Comparison of ENCODE assay signal across 17 cellular contexts in the genomic region with DNA sequence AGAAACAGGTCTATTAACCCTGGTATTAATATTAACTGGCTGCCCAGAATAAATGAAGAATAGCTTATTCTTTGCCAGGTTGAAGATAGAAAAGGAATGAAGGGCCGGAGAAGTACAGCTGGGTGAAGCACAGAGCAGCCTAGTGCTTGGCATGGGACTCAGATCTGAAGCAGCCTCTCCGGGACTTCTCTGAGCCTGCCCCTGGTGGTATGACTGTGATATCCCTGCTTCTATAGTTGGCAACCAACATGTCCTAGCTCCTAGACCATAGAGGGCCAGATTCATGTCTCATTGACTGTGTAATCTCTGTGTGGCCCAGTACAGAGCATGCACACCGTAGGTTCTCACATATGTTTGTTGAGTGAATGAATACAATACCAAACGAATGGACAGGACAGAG.
A peak's percentile ranks its signal among the peaks of the same experiment; 100 is the strongest.
DNase-seq lines count a peak whose midpoint lies in the region; ATAC-seq, FAIRE-seq and TF ChIP-seq lines count a peak whose summit lies in the region.
"Had no signal": no experiment of that assay in that cellular context is flagged by ENCODE, and none has a peak within 500 bp of the region (broad histone marks: within the 10 kb centered on the region; RNA-seq: fewer than 3 reads in every experiment).

No MANE protein-coding gene starts in this region.

- intact Hi-C loops in HepG2 (cut with micrococcal nuclease; ENCODE audit: unreplicated experiment) = no loop called here
- intact Hi-C loops in right lobe of liver (cut with DNase I) = no loop called here

- H3K4me2 ChIP-seq in HepG2 (ENCODE audit: low read depth, low read length) (no peak overlapping the region), Karpas-422 (ENCODE audit: low read depth, low read length, poor library complexity, severe bottlenecking) (no peak overlapping the region)

- CTCF ChIA-PET in HepG2 (lab: Yijun Ruan, JAX; ENCODE audit: low intra/inter-chr PET ratio, low total read pairs) = no interaction called here

- H3K27ac ChIP-seq in HepG2 (ENCODE audit: extremely low read length, insufficient read depth, low read length) = no peak overlapping the region
- H3K27ac ChIP-seq in right lobe of liver = no peak overlapping the region
- H3K27ac ChIP-seq in Karpas-422 (ENCODE audit: low read length) = peak overlapping the region; percentile 50
- H3K27ac ChIP-seq in brain microvascular endothelial cell = no peak overlapping the region
- H3K27ac ChIP-seq: cardiac muscle cell, RWPE1, upper lobe of left lung had no signal

- TF ChIP-seq EP300 in HepG2 (IDR thresholded peaks at IDR 0.05; ENCODE audit: low read depth in 2 of 2, low read length in 2 of 2) (no peak), HepG2 (CRISPR knock-in tag; IDR thresholded peaks at IDR 0.05; ENCODE audit: borderline replicate concordance) (no peak)

- H3K9me3 ChIP-seq in HepG2 (ENCODE audit: low read length) = no peaks in the 10 kb centered on the region
- H3K9me3 ChIP-seq in right lobe of liver = no peaks in the 10 kb centered on the region
- no peaks in the 10 kb centered on the region for H3K9me3 ChIP-seq in Karpas-422 (ENCODE audit: low read length)

- no peak overlapping the region for H3K4me3 ChIP-seq in HepG2 (replicated peaks in 1 of 3; ENCODE audit: insufficient read depth in 1 of 3, low read depth in 2 of 3, low read length in 3 of 3)
- no peak overlapping the region for H3K4me3 ChIP-seq in right lobe of liver
- no peak overlapping the region for H3K4me3 ChIP-seq in Karpas-422 (ENCODE audit: low read length)
- no peak overlapping the region for H3K4me3 ChIP-seq in brain microvascular endothelial cell (ENCODE audit: low read depth, low read length)
- H3K4me3 ChIP-seq: cardiac muscle cell, upper lobe of left lung had no signal

- no peaks in the 10 kb centered on the region for H4K20me1 ChIP-seq in HepG2 (ENCODE audit: insufficient read depth, low read length)
- no peaks in the 10 kb centered on the region for H4K20me1 ChIP-seq in Karpas-422 (ENCODE audit: insufficient read depth, low read depth, low read length)

- POLR2A ChIA-PET in HepG2 (lab: Yijun Ruan, JAX) = no interaction called here

- BruUV-seq in HepG2 (replicated peaks; lab: Mats Ljungman, UMichigan) = no TSS peak

- 29% methylated on average over 4 of the region's 4 CpGs for WGBS in HepG2 (ENCODE audit: low lambda C conversion rate)
- WGBS in right lobe of liver (ENCODE audit: insufficient coverage, low coverage, low lambda C conversion rate, missing lambda C conversion rate) = 85% methylated on average over 4 of the region's 4 CpGs

- DNase-seq in HepG2 (ENCODE audit: low spot score) (peak; percentile 12), right lobe of liver (no peak), Karpas-422 (no peak), brain microvascular endothelial cell (no peak), GM10266 (ENCODE audit: extremely low spot score) (no peak), A172 (ENCODE audit: low spot score) (no peak)
- DNase-seq: activated CD4-positive, alpha-beta T cell treated with anti-CD3 and anti-CD28 coated beads, Interleukin-2, amount 10 ng/mL, durations not matched to agents 7 days and 5 days; activated T-cell treated with anti-CD3 and anti-CD28 coated beads, Interleukin-2, amount 50 U/mL, for 4 hours; effector memory CD4-positive, alpha-beta T cell; NCI-H2029 treated with DMSO at 0.1 percent for 48 hours; NCI-H510A treated with DMSO at 0.1 percent for 48 hours; small intestine; upper lobe of left lung had no signal

- TF ChIP-seq POLR2A in HepG2 (IDR thresholded peaks at IDR 0.05; ENCODE audit: insufficient read depth in 1 of 2, low read depth in 2 of 2, low read length in 2 of 2) = no peak
- TF ChIP-seq POLR2A in right lobe of liver (IDR thresholded peaks at IDR 0.05) = no peak

- no peak for TF ChIP-seq RAD21 in HepG2 (CRISPR knock-in tag; IDR thresholded peaks at IDR 0.05)

- FAIRE-seq in HepG2 (lab: Jason Lieb, UNC) = no peak
- FAIRE-seq: small intestine had no signal

- no peaks in the 10 kb centered on the region for H3K79me2 ChIP-seq in HepG2 (ENCODE audit: insufficient read depth, low read length)
- H3K79me2 ChIP-seq in Karpas-422 (ENCODE audit: low read length) = no peaks in the 10 kb centered on the region

- H3K4me1 ChIP-seq in HepG2 (ENCODE audit: insufficient read depth, low read length) (no peaks in the 10 kb centered on the region), right lobe of liver (no peaks in the 10 kb centered on the region), Karpas-422 (ENCODE audit: low read length) (peaks cover 47% of the 10 kb centered on the region)
- H3K4me1 ChIP-seq: upper lobe of left lung had no signal

- H3K27me3 ChIP-seq in HepG2 (ENCODE audit: control insufficient read depth in 1 of 2, insufficient read depth in 2 of 2, low read length in 2 of 2) (no peaks in the 10 kb centered on the region; a peak in 1 of 5 replicates), right lobe of liver (no peaks in the 10 kb centered on the region), Karpas-422 (ENCODE audit: low read length) (no peaks in the 10 kb centered on the region), brain microvascular endothelial cell (replicated peaks) (no peaks in the 10 kb centered on the region)
- H3K27me3 ChIP-seq: cardiac muscle cell, upper lobe of left lung had no signal

- H3K9ac ChIP-seq in HepG2 (ENCODE audit: insufficient read depth, low read depth, low read length) = no peak overlapping the region
- H3K9ac ChIP-seq in Karpas-422 (ENCODE audit: low read length) = no peak overlapping the region

- H2AFZ ChIP-seq in HepG2 (ENCODE audit: low read length) = no peak overlapping the region
- no peak overlapping the region for H2AFZ ChIP-seq in Karpas-422 (ENCODE audit: low read length)

- in situ Hi-C loops in HepG2 (cut with HindIII; ENCODE audit: extremely low pct_ligation_motif_present, low pct_unique_long_range_greater_than_20kb) (no loop called here), brain microvascular endothelial cell (cut with HindIII; ENCODE audit: low pct_ligation_motif_present, low sequenced_read_pairs) (no loop called here)

- H3K36me3 ChIP-seq in HepG2 (replicated peaks in 1 of 2; ENCODE audit: control insufficient read depth in 1 of 2, insufficient read depth in 2 of 2, low read length in 2 of 2) = no peaks in the 10 kb centered on the region
- H3K36me3 ChIP-seq in right lobe of liver = no peaks in the 10 kb centered on the region
- peaks cover 35% of the 10 kb centered on the region for H3K36me3 ChIP-seq in Karpas-422 (ENCODE audit: insufficient read depth, low read length)
- no peaks in the 10 kb centered on the region for H3K36me3 ChIP-seq in brain microvascular endothelial cell (replicated peaks)
- H3K36me3 ChIP-seq: cardiac muscle cell, upper lobe of left lung had no signal

- TF ChIP-seq CTCF in HepG2 (CRISPR knock-in tag; IDR thresholded peaks at IDR 0.05) (no peak), right lobe of liver (IDR thresholded peaks at IDR 0.05) (no peak), brain microvascular endothelial cell (IDR thresholded peaks at IDR 0.05; ENCODE audit: low read depth, low read length, missing control alignments) (peak; percentile 41), GM10266 (IDR thresholded peaks at IDR 0.05; ENCODE audit: control insufficient read depth, insufficient read depth, low read depth, missing control alignments) (no peak)

- no peaks in the 10 kb centered on the region for H3K9me2 ChIP-seq in Karpas-422 (replicated peaks; ENCODE audit: insufficient read depth, low read length)

- ATAC-seq in HepG2 = peak; percentile 89
- no peak for ATAC-seq in right lobe of liver
- no peak for ATAC-seq in GM18519 (IDR thresholded peaks at IDR 0.05; ENCODE audit: low FRiP score, unreplicated experiment)
- no peak for ATAC-seq in HG03571 (IDR thresholded peaks at IDR 0.05; ENCODE audit: unreplicated experiment)
- ATAC-seq: activated T-cell treated with anti-CD3 and anti-CD28 coated beads, Interleukin-2, amount 50 U/mL, for 4 hours had no signal

TF ChIP-seq in HepG2, 621 proteins besides CTCF, POLR2A, EP300 and RAD21 (continues in another document):
- TF ChIP-seq MZF1 (CRISPR knock-in tag; IDR thresholded peaks at IDR 0.05; ENCODE audit: borderline replicate concordance) = no peak
- no peak for TF ChIP-seq HDAC1 (CRISPR knock-in tag; IDR thresholded peaks at IDR 0.05)
- TF ChIP-seq, protein P1, sequence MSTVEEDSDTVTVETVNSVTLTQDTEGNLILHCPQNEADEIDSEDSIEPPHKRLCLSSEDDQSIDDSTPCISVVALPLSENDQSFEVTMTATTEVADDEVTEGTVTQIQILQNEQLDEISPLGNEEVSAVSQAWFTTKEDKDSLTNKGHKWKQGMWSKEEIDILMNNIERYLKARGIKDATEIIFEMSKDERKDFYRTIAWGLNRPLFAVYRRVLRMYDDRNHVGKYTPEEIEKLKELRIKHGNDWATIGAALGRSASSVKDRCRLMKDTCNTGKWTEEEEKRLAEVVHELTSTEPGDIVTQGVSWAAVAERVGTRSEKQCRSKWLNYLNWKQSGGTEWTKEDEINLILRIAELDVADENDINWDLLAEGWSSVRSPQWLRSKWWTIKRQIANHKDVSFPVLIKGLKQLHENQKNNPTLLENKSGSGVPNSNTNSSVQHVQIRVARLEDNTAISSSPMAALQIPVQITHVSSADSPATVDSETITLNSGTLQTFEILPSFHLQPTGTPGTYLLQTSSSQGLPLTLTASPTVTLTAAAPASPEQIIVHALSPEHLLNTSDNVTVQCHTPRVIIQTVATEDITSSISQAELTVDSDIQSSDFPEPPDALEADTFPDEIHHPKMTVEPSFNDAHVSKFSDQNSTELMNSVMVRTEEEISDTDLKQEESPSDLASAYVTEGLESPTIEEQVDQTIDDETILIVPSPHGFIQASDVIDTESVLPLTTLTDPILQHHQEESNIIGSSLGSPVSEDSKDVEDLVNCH (CRISPR knock-in tag; IDR thresholded peaks at IDR 0.05) = no peak
- TF ChIP-seq ZNF451 (CRISPR knock-in tag; IDR thresholded peaks at IDR 0.05) = no peak
- TF ChIP-seq KDM5A (IDR thresholded peaks at IDR 0.05; ENCODE audit: borderline replicate concordance, low read length) = no peak
- TF ChIP-seq REXO4 (CRISPR knock-in tag; IDR thresholded peaks at IDR 0.05; ENCODE audit: borderline replicate concordance) = no peak
- TF ChIP-seq ZFP1 (CRISPR knock-in tag; IDR thresholded peaks at IDR 0.05) = no peak
